In the genomic region with DNA sequence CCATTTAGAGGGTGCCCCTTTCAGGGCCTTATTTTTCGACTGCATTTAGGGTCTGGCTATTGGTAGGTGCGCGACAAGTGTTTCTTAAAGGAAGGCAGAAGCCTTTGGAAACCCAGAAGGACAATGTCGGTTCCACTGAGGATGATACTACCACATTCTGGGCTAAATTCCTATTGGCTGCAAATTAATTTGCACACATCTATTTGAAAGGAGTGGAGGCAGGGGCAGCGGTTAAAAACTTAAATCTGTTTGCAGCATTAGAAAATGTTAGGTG, we compare ENCODE assay signal across 9 cellular contexts. TPM values are rescaled to one million over a fixed set of nuclear protein-coding genes. Genes with fewer than 3 reads are reported as not detected.
A peak's percentile ranks its signal among the peaks of the same experiment; 100 is the strongest.
DNase-seq lines count a peak whose midpoint lies in the region; ATAC-seq and TF ChIP-seq lines count a peak whose summit lies in the region.
"Had no signal": no experiment of that assay in that cellular context is flagged by ENCODE, and none has a peak within 500 bp of the region (broad histone marks: within the 10 kb centered on the region; RNA-seq: fewer than 3 reads in every experiment).

No MANE protein-coding gene starts in this region.

- no peaks in the 10 kb centered on the region for H3K27me3 ChIP-seq in HAP-1 (ENCODE audit: low read depth)
- H3K27me3 ChIP-seq in smooth muscle cell (ENCODE audit: low read depth), result no peaks in the 10 kb centered on the region

- ATAC-seq in HG02840 (IDR thresholded peaks at IDR 0.05; ENCODE audit: low FRiP score, unreplicated experiment), result no peak

- H3K27ac ChIP-seq in smooth muscle cell (ENCODE audit: low read depth), result peak overlapping the region; percentile 52

- H3F3A ChIP-seq in smooth muscle cell (ENCODE audit: low read depth), result peaks cover 5% of the 10 kb centered on the region

- WGBS in smooth muscle cell (ENCODE audit: low lambda C conversion rate), result 32% methylated on average over 5 of the region's 5 CpGs

- intact Hi-C loops in posterior cingulate gyrus (cut with DNase I), result no loop called here

- H3K9me3 ChIP-seq in HAP-1 (no peaks in the 10 kb centered on the region), iPS-18c (ENCODE audit: control insufficient read depth, insufficient read depth, low read length) (no peaks in the 10 kb centered on the region), smooth muscle cell (replicated peaks; ENCODE audit: low read depth) (no peaks in the 10 kb centered on the region)

- peak overlapping the region; percentile 100 for H2AFZ ChIP-seq in smooth muscle cell (ENCODE audit: low read depth)

- no peaks in the 10 kb centered on the region for H3K9me3 Mint-ChIP-seq in activated naive CD8-positive, alpha-beta T cell (ENCODE audit: low read depth)

- peaks cover 30% of the 10 kb centered on the region for H3K4me1 ChIP-seq in HAP-1
- peaks cover 16% of the 10 kb centered on the region for H3K4me1 ChIP-seq in smooth muscle cell (ENCODE audit: low read depth)

- H3K27me3 Mint-ChIP-seq in activated naive CD8-positive, alpha-beta T cell, result no peaks in the 10 kb centered on the region

- H3K36me3 ChIP-seq in HAP-1 (replicated peaks), result no peaks in the 10 kb centered on the region
- H3K36me3 ChIP-seq in smooth muscle cell (ENCODE audit: low read depth), result no peaks in the 10 kb centered on the region

- H3K79me2 ChIP-seq in smooth muscle cell (ENCODE audit: low read depth), result peaks cover 17% of the 10 kb centered on the region

- H3K4me1 Mint-ChIP-seq in activated naive CD8-positive, alpha-beta T cell (ENCODE audit: low read depth), result peaks cover 35% of the 10 kb centered on the region

- peak overlapping the region; percentile 99 for H3K4me2 ChIP-seq in smooth muscle cell

- TF ChIP-seq CTCF in smooth muscle cell (IDR thresholded peaks at IDR 0.05; ENCODE audit: borderline replicate concordance, insufficient read depth, poor library complexity, severe bottlenecking), result no peak

- in situ Hi-C loops in HAP-1 (cut with MboI; ENCODE audit: low sequenced_read_pairs), result no loop called here

- H3K4me3 Mint-ChIP-seq in activated naive CD8-positive, alpha-beta T cell, result peak overlapping the region; percentile 80

- H3K4me3 ChIP-seq in HAP-1 (peak overlapping the region; percentile 57), iPS-18c (ENCODE audit: insufficient read depth, low read depth, low read length) (peak overlapping the region; percentile 88), smooth muscle cell (peak overlapping the region; percentile 88)

- no peak overlapping the region for H3K9ac ChIP-seq in smooth muscle cell (ENCODE audit: low read depth)

- peak overlapping the region; percentile 23 for H3K27ac Mint-ChIP-seq in activated naive CD8-positive, alpha-beta T cell

- no peaks in the 10 kb centered on the region for H3K36me3 Mint-ChIP-seq in activated naive CD8-positive, alpha-beta T cell

- no peak for DNase-seq in HAP-1 (ENCODE audit: low spot score in 2 of 2)
- DNase-seq in smooth muscle cell (lab: John Stamatoyannopoulos, UW; ENCODE audit: unreplicated experiment), result no peak
- no peak for DNase-seq in NCI-H2171 (lab: John Stamatoyannopoulos, UW)
- no peak for DNase-seq in posterior cingulate gyrus
- no peak for DNase-seq in effector CD8-positive, alpha-beta T cell (lab: John Stamatoyannopoulos, UW)
- DNase-seq: NCI-H2171 treated with DMSO at 0.1 percent for 48 hours had no signal

- no peaks in the 10 kb centered on the region for H4K20me1 ChIP-seq in smooth muscle cell (ENCODE audit: low read depth)

RNA-seq across cellular contexts. Expression of gene PATJ, which starts 1.1 kb away (rescaled TPM):
- 12.3 and 28.6 TPM in 2 replicates for total RNA-seq in smooth muscle cell
- polyA plus RNA-seq in smooth muscle cell, result 3.5 and 11.3 TPM in 2 replicates

RNA-seq across cellular contexts. Expression of gene TM2D1, which starts 18.4 kb away (rescaled TPM):
- 107 and 115 TPM in 2 replicates for total RNA-seq in smooth muscle cell
- polyA plus RNA-seq in smooth muscle cell, result 74.1 and 76.4 TPM in 2 replicates
